8 cellular contexts compared by ENCODE assay signal in genomic region chr6:131135244-131136020, GRCh38. TPM values are rescaled to one million over a fixed set of nuclear protein-coding genes. Genes with fewer than 3 reads are reported as not detected.
DNase-seq lines count a peak whose midpoint lies in the region; ATAC-seq and TF ChIP-seq lines count a peak whose summit lies in the region.

AKAP7 (plus strand) TSS chr6:131135467; CDS start chr6:131135764, 297 bp downstream.

- CTCF ChIA-PET in AG04449 (lab: Yijun Ruan, JAX): no interaction called here

- H3K9me3 Mint-ChIP-seq in nephron progenitor cell: peaks cover 7% of the 10 kb centered on the region
- H3K9me3 Mint-ChIP-seq in stimulated activated naive CD8-positive, alpha-beta T cell treated with anti-CD3 and anti-CD28 coated beads, Interleukin-15, amount 100 ng/mL, for 72 hours: no peaks in the 10 kb centered on the region

- ATAC-seq in GM18870 (IDR thresholded peaks at IDR 0.05; ENCODE audit: unreplicated experiment) (peak; percentile 84), HG03097 (IDR thresholded peaks at IDR 0.05; ENCODE audit: low FRiP score, unreplicated experiment) (peak; percentile 78)
- ATAC-seq in stimulated activated naive CD8-positive, alpha-beta T cell treated with anti-CD3 and anti-CD28 coated beads, Interleukin-15, amount 100 ng/mL, for 72 hours: peak; percentile 86

- peak within 1 kb of the TSS; percentile 87 for H3K4me3 Mint-ChIP-seq in nephron progenitor cell
- peak within 1 kb of the TSS; percentile 84 to 96 for H3K4me3 Mint-ChIP-seq in stimulated activated naive CD8-positive, alpha-beta T cell treated with anti-CD3 and anti-CD28 coated beads, Interleukin-15, amount 100 ng/mL, for 72 hours

- DNase-seq in AG04449 (ENCODE audit: low read depth, low spot score) (no peak), RPMI7951 (ENCODE audit: low read depth) (peak; percentile 77), activated gamma-delta T cell treated with Interleukin-2 at 50 U/mL for 16 hours (peak; percentile 48), fibroblast of villous mesenchyme (ENCODE audit: low read depth) (peak; percentile 62), nephron progenitor cell (peak; percentile 82)
- DNase-seq in stimulated activated naive CD8-positive, alpha-beta T cell treated with anti-CD3 and anti-CD28 coated beads, Interleukin-15, amount 100 ng/mL, for 72 hours: peak; percentile 74 to 79

- TF ChIP-seq CTCF in AG04449 (IDR thresholded peaks at IDR 0.05; ENCODE audit: insufficient read depth, low read length, missing control alignments) (no peak), fibroblast of villous mesenchyme (IDR thresholded peaks at IDR 0.05; ENCODE audit: insufficient read depth, low read depth, low read length) (no peak), nephron progenitor cell (IDR thresholded peaks at IDR 0.05) (no peak)

- H3K4me3 ChIP-seq in AG04449 (ENCODE audit: low read depth, low read length) (peak within 1 kb of the TSS; percentile 73), fibroblast of villous mesenchyme (ENCODE audit: low read depth, low read length) (peak within 1 kb of the TSS; percentile 73)

- H3K4me1 Mint-ChIP-seq in nephron progenitor cell: peaks cover 31% of the 10 kb centered on the region
- H3K4me1 Mint-ChIP-seq in stimulated activated naive CD8-positive, alpha-beta T cell treated with anti-CD3 and anti-CD28 coated beads, Interleukin-15, amount 100 ng/mL, for 72 hours: peaks cover 31% of the 10 kb centered on the region

- H3K27ac Mint-ChIP-seq in nephron progenitor cell: peak within 1 kb of the TSS; percentile 56
- H3K27ac Mint-ChIP-seq in stimulated activated naive CD8-positive, alpha-beta T cell treated with anti-CD3 and anti-CD28 coated beads, Interleukin-15, amount 100 ng/mL, for 72 hours: peak within 1 kb of the TSS; percentile 98 to 100

- peaks cover 10% of the 10 kb centered on the region for H3K36me3 Mint-ChIP-seq in nephron progenitor cell (ENCODE audit: low read depth)

- peaks cover 10% of the 10 kb centered on the region for H3K27me3 Mint-ChIP-seq in nephron progenitor cell (ENCODE audit: low read depth, poor library complexity)
- H3K27me3 Mint-ChIP-seq in stimulated activated naive CD8-positive, alpha-beta T cell treated with anti-CD3 and anti-CD28 coated beads, Interleukin-15, amount 100 ng/mL, for 72 hours: peaks cover 8% of the 10 kb centered on the region

- POLR2A ChIA-PET in AG04449 (lab: Yijun Ruan, JAX): no interaction called here

RNA-seq across cellular contexts. Expression of gene AKAP7, which starts in this region (rescaled TPM):
- 8.5 and 8.8 TPM in 2 replicates for total RNA-seq in RPMI7951 (2014; rRNA removed; shearing (Covaris generic))
- 4.2 and 4.7 TPM in 2 replicates for total RNA-seq in fibroblast of villous mesenchyme
